Comparison of ENCODE assay signal across 11 cellular contexts in genomic region chr14:92655802-92656201, GRCh38.
DNase-seq lines count a peak whose midpoint lies in the region; ATAC-seq and TF ChIP-seq lines count a peak whose summit lies in the region.
"Had no signal": no experiment of that assay in that cellular context is flagged by ENCODE, and none has a peak within 500 bp of the region (broad histone marks: within the 10 kb centered on the region; RNA-seq: fewer than 3 reads in every experiment).

No MANE protein-coding gene starts in this region.

- ATAC-seq in naive thymus-derived CD4-positive, alpha-beta T cell: no peak
- ATAC-seq in upper lobe of left lung (ENCODE audit: low FRiP score in 2 of 2) (no peak), GM19467 (IDR thresholded peaks at IDR 0.05; ENCODE audit: unreplicated experiment) (no peak), GM18520 (IDR thresholded peaks at IDR 0.05; ENCODE audit: unreplicated experiment) (no peak), GM19324 (IDR thresholded peaks at IDR 0.05; ENCODE audit: low FRiP score, unreplicated experiment) (no peak)
- ATAC-seq: activated CD4-positive, CD25-positive, alpha-beta regulatory T cell treated with anti-CD3 and anti-CD28 coated beads, Interleukin-2, amount 50 U/mL, for 24 hours had no signal

- 74 to 88% (median 78%) methylated on average over 7 of the region's 7 CpGs for WGBS in adrenal gland, 4 donors
- WGBS in upper lobe of left lung, 2 donors: 70 to 76% methylated on average over 7 of the region's 7 CpGs

- H3K27ac Mint-ChIP-seq in activated naive CD4-positive, alpha-beta T cell treated with anti-CD3 and anti-CD28 coated beads, Interleukin-2, amount 50 U/mL, for 24 hours: peak overlapping the region; percentile 95
- H3K27ac Mint-ChIP-seq in naive thymus-derived CD4-positive, alpha-beta T cell: peak overlapping the region; percentile 67 to 99 (median 95)
- H3K27ac Mint-ChIP-seq: nephron had no signal

- H3K4me1 Mint-ChIP-seq in activated naive CD4-positive, alpha-beta T cell treated with anti-CD3 and anti-CD28 coated beads, Interleukin-2, amount 50 U/mL, for 24 hours: peaks cover 80% of the 10 kb centered on the region
- peaks cover 65 to 80% (median 70%) of the 10 kb centered on the region in 7 donors for H3K4me1 Mint-ChIP-seq in naive thymus-derived CD4-positive, alpha-beta T cell
- H3K4me1 Mint-ChIP-seq: nephron had no signal

- no peak overlapping the region for H3K4me3 ChIP-seq in adrenal gland
- H3K4me3 ChIP-seq in naive thymus-derived CD4-positive, alpha-beta T cell (ENCODE audit: low read length): peak overlapping the region; percentile 63
- peak overlapping the region in 3 of 4 donors; percentile 5 to 45 (median 44) for H3K4me3 ChIP-seq in upper lobe of left lung
- H3K4me3 ChIP-seq: SK-N-MC had no signal

- H3K36me3 ChIP-seq in adrenal gland (replicated peaks in 1 of 2) (peaks cover 0 to under 1% of the 10 kb centered on the region in 2 donors), upper lobe of left lung (peaks cover 2 to 41% (median 9%) of the 10 kb centered on the region in 4 donors)
- peaks cover 7 to 66% (median 18%) of the 10 kb centered on the region in 3 experiments for H3K36me3 ChIP-seq in naive thymus-derived CD4-positive, alpha-beta T cell (ENCODE audit: control insufficient read depth in 2 of 3, insufficient read depth in 3 of 3, low read length in 3 of 3)

- TF ChIP-seq CTCF in adrenal gland (IDR thresholded peaks at IDR 0.05) (no peak), upper lobe of left lung (IDR thresholded peaks at IDR 0.05) (no peak)

- no peaks in the 10 kb centered on the region for H3K9me3 Mint-ChIP-seq in activated naive CD4-positive, alpha-beta T cell treated with anti-CD3 and anti-CD28 coated beads, Interleukin-2, amount 50 U/mL, for 24 hours
- H3K9me3 Mint-ChIP-seq in naive thymus-derived CD4-positive, alpha-beta T cell: peaks cover 0 to 3% (median 0%) of the 10 kb centered on the region in 11 donors
- H3K9me3 Mint-ChIP-seq: nephron had no signal

- H3K9me3 ChIP-seq in adrenal gland (replicated peaks in 1 of 3) (no peaks in the 10 kb centered on the region), upper lobe of left lung (no peaks in the 10 kb centered on the region)
- H3K9me3 ChIP-seq in naive thymus-derived CD4-positive, alpha-beta T cell (ENCODE audit: control insufficient read depth in 2 of 3, low read length in 3 of 3): no peaks in the 10 kb centered on the region

- H3K27ac ChIP-seq in adrenal gland (peak overlapping the region in 3 of 5 donors; percentile 44 to 86 (median 47)), upper lobe of left lung (peak overlapping the region; percentile 76 to 96 (median 90))
- peak overlapping the region; percentile 90 for H3K27ac ChIP-seq in naive thymus-derived CD4-positive, alpha-beta T cell (ENCODE audit: low read depth, low read length)
- H3K27ac ChIP-seq: SK-N-MC had no signal

- intact Hi-C loops in adrenal gland (cut with DNase I): no loop called here
- intact Hi-C loops in naive thymus-derived CD4-positive, alpha-beta T cell (cut with micrococcal nuclease): loop anchor here in 1 of 2 donors (10.0 kb wide), 2 partner anchors 781 to 1241 kb away; partner anchors contain the start of gene CCDC88C

- TF ChIP-seq POLR2A in adrenal gland (IDR thresholded peaks at IDR 0.05) (no peak), upper lobe of left lung (IDR thresholded peaks at IDR 0.05) (peak in 1 of 4 donors; percentile 51)

- H3K4me3 Mint-ChIP-seq in activated naive CD4-positive, alpha-beta T cell treated with anti-CD3 and anti-CD28 coated beads, Interleukin-2, amount 50 U/mL, for 24 hours: peak overlapping the region; percentile 84
- H3K4me3 Mint-ChIP-seq in naive thymus-derived CD4-positive, alpha-beta T cell: peak overlapping the region; percentile 67 to 100 (median 100)
- H3K4me3 Mint-ChIP-seq: nephron had no signal

- H3K27me3 Mint-ChIP-seq in activated naive CD4-positive, alpha-beta T cell treated with anti-CD3 and anti-CD28 coated beads, Interleukin-2, amount 50 U/mL, for 24 hours: no peaks in the 10 kb centered on the region
- H3K27me3 Mint-ChIP-seq in naive thymus-derived CD4-positive, alpha-beta T cell: no peaks in the 10 kb centered on the region

- POLR2A ChIA-PET in naive thymus-derived CD4-positive, alpha-beta T cell (lab: Charles Lee): interaction anchor here (0.8 to 20.6 kb wide), 5 partner anchors 11 to 59 kb away, joined by 3 to 341 read pairs (median 10); no protein-coding TSS in a partner anchor

- CTCF ChIA-PET in naive thymus-derived CD4-positive, alpha-beta T cell (lab: Charles Lee): interaction anchor here (3.1 kb wide), 1 partner anchor 42 kb away, joined by 24 read pairs; no protein-coding TSS in a partner anchor

- no peak for DNase-seq in activated naive CD4-positive, alpha-beta T cell treated with anti-CD3 and anti-CD28 coated beads, Interleukin-2, amount 50 U/mL, for 16 hours
- DNase-seq in adrenal gland (peak in 2 of 7 donors; percentile 42 to 50), upper lobe of left lung (no peak)
- DNase-seq in naive thymus-derived CD4-positive, alpha-beta T cell: no peak

- H3K4me1 ChIP-seq in adrenal gland (replicated peaks in 1 of 2): peaks cover 0 to 5% of the 10 kb centered on the region in 2 donors
- peaks cover 52 to 56% of the 10 kb centered on the region in 2 donors for H3K4me1 ChIP-seq in naive thymus-derived CD4-positive, alpha-beta T cell (ENCODE audit: control insufficient read depth in 2 of 2, insufficient read depth in 2 of 2, low read length in 2 of 2)
- peaks cover 41 to 68% (median 54%) of the 10 kb centered on the region in 4 donors for H3K4me1 ChIP-seq in upper lobe of left lung

- TF ChIP-seq EP300 in upper lobe of left lung (IDR thresholded peaks at IDR 0.05): no peak

- peaks cover 14% of the 10 kb centered on the region for H3K36me3 Mint-ChIP-seq in activated naive CD4-positive, alpha-beta T cell treated with anti-CD3 and anti-CD28 coated beads, Interleukin-2, amount 50 U/mL, for 24 hours
- H3K36me3 Mint-ChIP-seq in naive thymus-derived CD4-positive, alpha-beta T cell: peaks cover 25 to 64% (median 51%) of the 10 kb centered on the region in 5 donors

- H3K27me3 ChIP-seq in adrenal gland: no peaks in the 10 kb centered on the region
- no peaks in the 10 kb centered on the region for H3K27me3 ChIP-seq in naive thymus-derived CD4-positive, alpha-beta T cell (ENCODE audit: control insufficient read depth in 2 of 2, insufficient read depth in 2 of 2, low read length in 2 of 2)
- H3K27me3 ChIP-seq in upper lobe of left lung: no peaks in the 10 kb centered on the region

Comparison
In these comparisons a context has a peak if more than half of its experiments do, and no peak if none do; other contexts are left out.
1. H3K4me3 ChIP-seq: peak in naive thymus-derived CD4-positive, alpha-beta T cell (single experiment) and upper lobe of left lung (3 of 4); none in adrenal gland (0 of 4).
2. Peak in every context shown above with its lines, with median percentiles within 50 percentile points of each other: H3K27ac ChIP-seq.